25 cellular contexts compared by ENCODE assay signal in the genomic region with DNA sequence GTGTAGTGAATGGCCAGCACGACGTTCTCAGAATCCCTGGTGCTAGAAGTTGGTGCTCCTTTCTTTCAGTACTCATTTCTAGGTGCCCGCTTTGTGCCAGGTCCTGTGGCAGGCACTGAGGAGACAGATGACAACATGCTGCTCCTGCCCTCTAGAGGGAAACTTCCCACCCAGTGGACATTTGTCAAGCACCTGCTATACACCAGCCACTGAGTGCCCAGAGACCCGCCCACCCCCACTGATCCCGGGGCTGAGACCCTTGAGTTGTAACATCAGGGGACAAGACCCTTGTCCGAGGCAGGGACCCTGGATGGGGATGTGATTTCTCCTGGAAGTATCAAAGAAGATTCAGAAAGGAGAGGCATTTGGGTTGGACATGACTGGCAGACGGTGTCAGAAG. TPM values are rescaled to one million over a fixed set of nuclear protein-coding genes. Genes with fewer than 3 reads are reported as not detected.
DNase-seq lines count a peak whose midpoint lies in the region; ATAC-seq, FAIRE-seq and TF ChIP-seq lines count a peak whose summit lies in the region.
"Had no signal": no experiment of that assay in that cellular context is flagged by ENCODE, and none has a peak within 500 bp of the region (broad histone marks: within the 10 kb centered on the region; RNA-seq: fewer than 3 reads in every experiment).

No MANE protein-coding gene starts in this region.

- H3K79me2 ChIP-seq in GM12878 (ENCODE audit: control insufficient read depth, insufficient read depth, low read length): no peaks in the 10 kb centered on the region
- no peaks in the 10 kb centered on the region for H3K79me2 ChIP-seq in neural progenitor cell (ENCODE audit: low read depth)

- H3K27ac ChIP-seq in GM12878 (ENCODE audit: control insufficient read depth, insufficient read depth) (no peak overlapping the region), neural progenitor cell (no peak overlapping the region), ovary (no peak overlapping the region)
- H3K27ac ChIP-seq: left lung, transverse colon had no signal

- no peak for TF ChIP-seq RAD21 in GM12878 (IDR thresholded peaks at IDR 0.05; ENCODE audit: insufficient read depth, low read depth, low read length)

- in situ Hi-C loops in GM13977 (cut with MboI; ENCODE audit: low pct_unique_long_range_greater_than_20kb, low sequenced_read_pairs, unreplicated experiment): no loop called here
- in situ Hi-C loops in GM12878 (cut with MboI): no loop called here

- no peak for TF ChIP-seq EP300 in GM12878 (IDR thresholded peaks at IDR 0.05; ENCODE audit: borderline replicate concordance in 1 of 2, control insufficient read depth in 1 of 2, low read depth in 2 of 2, low read length in 2 of 2)
- no peak for TF ChIP-seq EP300 in ovary (IDR thresholded peaks at IDR 0.05)

- H3K4me2 ChIP-seq in GM12878 (ENCODE audit: control insufficient read depth, insufficient read depth) (no peak overlapping the region), neural progenitor cell (no peak overlapping the region)

- RAD21 ChIA-PET in GM12878 (lab: Charles Lee; ENCODE audit: unreplicated experiment): no interaction called here

- POLR2A ChIA-PET in GM12878 (lab: Charles Lee): no interaction called here

- H3K9me3 ChIP-seq in GM12878 (replicated peaks; ENCODE audit: control insufficient read depth, insufficient read depth, low read length) (no peaks in the 10 kb centered on the region), neural progenitor cell (ENCODE audit: low read depth) (no peaks in the 10 kb centered on the region), ovary (no peaks in the 10 kb centered on the region)
- H3K9me3 ChIP-seq: left lung, transverse colon had no signal

- no peak overlapping the region for H3K4me3 ChIP-seq in GM12878
- H3K4me3 ChIP-seq in neural progenitor cell: no peak overlapping the region
- H3K4me3 ChIP-seq in ovary: no peak overlapping the region
- H3K4me3 ChIP-seq: left lung, skin epidermis, transverse colon had no signal

- CTCF ChIA-PET in activated naive CD4-positive, alpha-beta T cell treated with anti-CD3 and anti-CD28 coated beads, Interleukin-2, amount 10 ng/mL, durations not matched to agents 7 days and 5 days (lab: Charles Lee): interaction anchor here (0.6 kb wide), 1 partner anchor 31 kb away, joined by 3 read pairs; no protein-coding TSS in a partner anchor
- CTCF ChIA-PET in GM12878 (lab: Yijun Ruan, JAX): interaction anchor here (1.6 kb wide), 1 partner anchor 39 kb away, joined by 4 read pairs; no protein-coding TSS in a partner anchor

- intact Hi-C loops in GM12878 (cut with micrococcal nuclease; ENCODE audit: unreplicated experiment): no loop called here
- intact Hi-C loops in left cardiac atrium (cut with DNase I): no loop called here
- intact Hi-C loops in ovary (cut with DNase I): no loop called here

- H4K20me1 ChIP-seq in GM12878 (ENCODE audit: control insufficient read depth, insufficient read depth) (no peaks in the 10 kb centered on the region), neural progenitor cell (ENCODE audit: low read depth) (no peaks in the 10 kb centered on the region)

- H3K27ac Mint-ChIP-seq in activated naive CD4-positive, alpha-beta T cell treated with anti-CD3 and anti-CD28 coated beads, Interleukin-2, amount 10 ng/mL, durations not matched to agents 7 days and 5 days: peak overlapping the region; percentile 61
- peak overlapping the region; percentile 17 for H3K27ac Mint-ChIP-seq in neural progenitor cell
- H3K27ac Mint-ChIP-seq: stimulated activated naive CD8-positive, alpha-beta T cell treated with anti-CD3 and anti-CD28 coated beads, Interleukin-15, Interleukin-2, amounts not matched to agents 100 ng/mL and 50 ng/mL, for 24 hours had no signal

- no peak overlapping the region for H3K4me3 Mint-ChIP-seq in activated naive CD4-positive, alpha-beta T cell treated with anti-CD3 and anti-CD28 coated beads, Interleukin-2, amount 10 ng/mL, durations not matched to agents 7 days and 5 days
- no peak overlapping the region for H3K4me3 Mint-ChIP-seq in neural progenitor cell
- H3K4me3 Mint-ChIP-seq: stimulated activated naive CD8-positive, alpha-beta T cell treated with anti-CD3 and anti-CD28 coated beads, Interleukin-15, Interleukin-2, amounts not matched to agents 100 ng/mL and 50 ng/mL, for 24 hours had no signal

- H3K27me3 ChIP-seq in GM12878 (replicated peaks in 1 of 2; ENCODE audit: control insufficient read depth in 2 of 2, insufficient read depth in 2 of 2, low read length in 1 of 2): no peaks in the 10 kb centered on the region
- H3K27me3 ChIP-seq in neural progenitor cell: no peaks in the 10 kb centered on the region
- no peaks in the 10 kb centered on the region for H3K27me3 ChIP-seq in ovary
- H3K27me3 ChIP-seq: left lung, transverse colon had no signal

- TF ChIP-seq POLR2A in GM12878 (IDR thresholded peaks at IDR 0.05; ENCODE audit: low read depth, low read length): peak; percentile 3; the same call in 1 of the 2 replicates
- TF ChIP-seq POLR2A in ovary (IDR thresholded peaks at IDR 0.05): no peak

- ATAC-seq in GM12878 (0 out of 3 replicates have a peak, but pooled peaks have one; percentile 22), left cardiac atrium (no peak), HG03432 (IDR thresholded peaks at IDR 0.05; ENCODE audit: unreplicated experiment) (no peak)
- ATAC-seq: left lung had no signal

- DNase-seq in activated naive CD4-positive, alpha-beta T cell treated with anti-CD3 and anti-CD28 coated beads, Interleukin-2, amount 10 ng/mL, durations not matched to agents 7 days and 5 days: no peak
- no peak for DNase-seq in activated naive CD4-positive, alpha-beta T cell treated with Interleukin-2 at 50 U/mL for 16 hours
- DNase-seq in GM13977 (ENCODE audit: low spot score) (no peak), GM12878 (ENCODE audit: low read depth, low spot score) (no peak), neural progenitor cell (ENCODE audit: low spot score) (no peak), left cardiac atrium (no peak), ovary (no peak)
- DNase-seq: activated CD4-positive, alpha-beta T cell treated with anti-CD3 and anti-CD28 coated beads for 48 hours; activated CD8-positive, alpha-beta memory T cell treated with anti-CD3 and anti-CD28 coated beads, Interleukin-2, amount 50 U/mL, for 48 hours; activated gamma-delta T cell treated with Interleukin-2 at 50 U/mL for 16 hours; cerebellar nuclear complex; DMS79 treated with DMSO at 0.1 percent for 48 hours; effector memory CD4-positive, alpha-beta T cell; Karpas-422; midbrain; NCI-H1092; NCI-H2029 treated with DMSO at 0.1 percent for 48 hours; stimulated activated CD4-positive, alpha-beta T cell treated with anti-CD3 and anti-CD28 coated beads, Interleukin-2, amount 100 ng/mL, for 24 hours; transverse colon had no signal

- H3K4me1 ChIP-seq in GM12878 (ENCODE audit: control insufficient read depth, insufficient read depth, low read length) (no peaks in the 10 kb centered on the region), neural progenitor cell (no peaks in the 10 kb centered on the region), ovary (ENCODE audit: insufficient read depth) (no peaks in the 10 kb centered on the region)
- H3K4me1 ChIP-seq: left lung, transverse colon had no signal

- SMC1A ChIA-PET in GM12878 (lab: Charles Lee; ENCODE audit: uncharacterized antibody, unreplicated experiment): interaction anchor here (0.9 to 1.1 kb wide), 2 partner anchors 8 to 69 kb away, joined by 3 read pairs; no protein-coding TSS in a partner anchor

- no peaks in the 10 kb centered on the region for H3F3A ChIP-seq in neural progenitor cell (ENCODE audit: low read depth)

- peaks cover 27% of the 10 kb centered on the region for H3K36me3 Mint-ChIP-seq in activated naive CD4-positive, alpha-beta T cell treated with anti-CD3 and anti-CD28 coated beads, Interleukin-2, amount 10 ng/mL, durations not matched to agents 7 days and 5 days
- peaks cover 16% of the 10 kb centered on the region for H3K36me3 Mint-ChIP-seq in neural progenitor cell

- TF ChIP-seq CTCF in GM13977 (IDR thresholded peaks at IDR 0.05; ENCODE audit: extremely low read depth, insufficient read depth, missing control alignments) (peak; percentile 6), GM12878 (IDR thresholded peaks at IDR 0.05 in 2 of 3, conservative IDR thresholded peaks at IDR 0.05 in 1 of 3; ENCODE audit: control insufficient read depth in 2 of 3, extremely low read depth in 1 of 3, insufficient read depth in 1 of 3, low read depth in 3 of 3, low read length in 3 of 3) (peak in 1 of 3 experiments; percentile 37; a peak in 2 of 6 replicates), neural progenitor cell (IDR thresholded peaks at IDR 0.05) (no peak), ovary (IDR thresholded peaks at IDR 0.05) (no peak)

- no TSS peak for BruUV-seq in GM12878 (replicated peaks; lab: Mats Ljungman, UMichigan)

- peaks cover 20% of the 10 kb centered on the region for H3K4me1 Mint-ChIP-seq in activated naive CD4-positive, alpha-beta T cell treated with anti-CD3 and anti-CD28 coated beads, Interleukin-2, amount 10 ng/mL, durations not matched to agents 7 days and 5 days
- no peaks in the 10 kb centered on the region for H3K4me1 Mint-ChIP-seq in neural progenitor cell

- H2AFZ ChIP-seq in GM12878 (ENCODE audit: control insufficient read depth, low read depth, low read length) (no peak overlapping the region), neural progenitor cell (replicated peaks) (no peak overlapping the region)

- no peaks in the 10 kb centered on the region for H3K27me3 Mint-ChIP-seq in activated naive CD4-positive, alpha-beta T cell treated with anti-CD3 and anti-CD28 coated beads, Interleukin-2, amount 10 ng/mL, durations not matched to agents 7 days and 5 days
- H3K27me3 Mint-ChIP-seq in neural progenitor cell (ENCODE audit: insufficient read depth, low read depth): peaks cover 6% of the 10 kb centered on the region
- H3K27me3 Mint-ChIP-seq: stimulated activated naive CD8-positive, alpha-beta T cell treated with anti-CD3 and anti-CD28 coated beads, Interleukin-15, Interleukin-2, amounts not matched to agents 100 ng/mL and 50 ng/mL, for 24 hours had no signal

- 91% methylated on average over 7 of the region's 7 CpGs for WGBS in GM12878 (ENCODE audit: insufficient coverage, insufficient replicate concordance, low lambda C conversion rate, missing lambda C conversion rate)
- 85 to 89% (median 88%) methylated on average over 7 of the region's 7 CpGs for WGBS in ovary, 3 donors

- H3K9ac ChIP-seq in GM12878 (ENCODE audit: control insufficient read depth, insufficient read depth, low read length) (no peak overlapping the region), neural progenitor cell (no peak overlapping the region)

- H3K9me3 Mint-ChIP-seq in activated naive CD4-positive, alpha-beta T cell treated with anti-CD3 and anti-CD28 coated beads, Interleukin-2, amount 10 ng/mL, durations not matched to agents 7 days and 5 days: no peaks in the 10 kb centered on the region
- H3K9me3 Mint-ChIP-seq in neural progenitor cell: no peaks in the 10 kb centered on the region
- H3K9me3 Mint-ChIP-seq: stimulated activated naive CD8-positive, alpha-beta T cell treated with anti-CD3 and anti-CD28 coated beads, Interleukin-15, Interleukin-2, amounts not matched to agents 100 ng/mL and 50 ng/mL, for 24 hours had no signal

- no peak for FAIRE-seq in GM12878 (lab: Jason Lieb, UNC)
- FAIRE-seq: astrocyte, TTC549 had no signal

- H3K36me3 ChIP-seq in GM12878 (ENCODE audit: control insufficient read depth in 2 of 2, insufficient read depth in 2 of 2, low read length in 1 of 2): peaks cover 23 to 31% of the 10 kb centered on the region in 2 experiments; a peak in 3 of 4 replicates
- no peaks in the 10 kb centered on the region for H3K36me3 ChIP-seq in neural progenitor cell
- no peaks in the 10 kb centered on the region for H3K36me3 ChIP-seq in ovary

RNA-seq across cellular contexts. Expression of a gene that starts 25.1 kb away (rescaled TPM):
- total RNA-seq in GM12878 (2013; cell fraction: nucleolus; rRNA removed): 128 and 142 TPM in 2 replicates
- total RNA-seq in GM12878 (2014; rRNA removed) (37.9 and 45.2 TPM in 2 replicates), GM12878 (2014; rRNA removed; fragmentation: Illumina TruSeq; extraction: Trizol) (10.0 and 10.3 TPM in 2 replicates), GM12878 (2021) (58.6 and 63.9 TPM in 2 replicates), neural progenitor cell (ENCODE audit: low replicate concordance) (0.09 and 0.96 TPM in 2 replicates), left cardiac atrium (10 to 100 TPM; 22.1 to 34.0 TPM), ovary (10 to 100 TPM; 10.7 to 24.9 (median 14.1) TPM)
- 46.6 TPM for polyA plus RNA-seq in GM12878 (2011; ENCODE audit: low read depth)
- polyA plus RNA-seq in GM12878 (2011; rRNA removed) (9.2 and 15.5 TPM in 2 replicates), GM12878 (2014; fragmentation: Illumina TruSeq; extraction: Trizol) (4.0 and 14.4 TPM in 2 replicates), GM12878 (2014; fragmentation: Nextera tagmentation; extraction: Ambion mirVana) (1 to 10 TPM in 1 of 2 experiments, under 1 TPM in 1; 0.32 to 1.6 TPM), GM12878 (2014; rRNA removed) (37.1 and 46.0 TPM in 2 replicates), GM12878 (2016; fragmentation: Nextera tagmentation; extraction: Ambion mirVana) (10 to 100 TPM; 34.9 to 37.4 TPM), ovary (10 to 100 TPM in 1 of 2 donors, 1 to 10 TPM in 1; 8.9 to 17.1 TPM)
- 11.1 and 15.5 TPM in 2 replicates for polyA plus RNA-seq in GM12878 (2011; cell fraction: cytosol; rRNA removed)
- 157 and 179 TPM in 2 replicates for polyA plus RNA-seq in GM12878 (2011; cell fraction: nucleus; rRNA removed)
- 42.6 and 46.6 TPM in 2 replicates for polyA plus RNA-seq in GM12878 (2012)
- 12.5 and 23.1 TPM in 2 replicates for polyA minus RNA-seq in GM12878 (2011; rRNA and poly(A)+ RNA removed)
- polyA minus RNA-seq in GM12878 (2011; cell fraction: cytosol; rRNA and poly(A)+ RNA removed): 9.7 and 12.6 TPM in 2 replicates
- polyA minus RNA-seq in GM12878 (2011; cell fraction: nucleus; rRNA and poly(A)+ RNA removed): 47.1 and 66.4 TPM in 2 replicates

RNA-seq across cellular contexts. Expression of a gene that starts 34.5 kb away (rescaled TPM):
- 197 and 212 TPM in 2 replicates for total RNA-seq in GM12878 (2013; cell fraction: nucleolus; rRNA removed)
- total RNA-seq in GM12878 (2014; rRNA removed) (26.7 and 32.6 TPM in 2 replicates), GM12878 (2014; rRNA removed; fragmentation: Illumina TruSeq; extraction: Trizol) (23.8 and 25.9 TPM in 2 replicates), GM12878 (2021) (32.2 and 34.5 TPM in 2 replicates), neural progenitor cell (ENCODE audit: low replicate concordance) (38.5 and 43.0 TPM in 2 replicates), left cardiac atrium (10 to 100 TPM; 15.8 to 17.8 TPM), ovary (10 to 100 TPM; 27.5 to 58.1 (median 40.8) TPM)
- 6.2 TPM for polyA plus RNA-seq in GM12878 (2011; ENCODE audit: low read depth)
- polyA plus RNA-seq in GM12878 (2011; rRNA removed) (30.8 and 33.2 TPM in 2 replicates), GM12878 (2014; fragmentation: Illumina TruSeq; extraction: Trizol) (25.2 and 26.9 TPM in 2 replicates), GM12878 (2014; fragmentation: Nextera tagmentation; extraction: Ambion mirVana) (10 to 100 TPM in 1 of 2 experiments, 1 to 10 TPM in 1; 8.9 to 11.9 TPM), GM12878 (2014; rRNA removed) (29.7 and 31.1 TPM in 2 replicates), GM12878 (2016; fragmentation: Nextera tagmentation; extraction: Ambion mirVana) (10 to 100 TPM; 27.6 to 27.8 TPM), ovary (10 to 100 TPM; 12.7 to 34.9 TPM)
- polyA plus RNA-seq in GM12878 (2011; cell fraction: cytosol; rRNA removed): 17.2 and 20.1 TPM in 2 replicates
- 36.8 and 48.3 TPM in 2 replicates for polyA plus RNA-seq in GM12878 (2011; cell fraction: nucleus; rRNA removed)
- polyA plus RNA-seq in GM12878 (2012): 18.8 and 20.3 TPM in 2 replicates
- 48.5 and 52.4 TPM in 2 replicates for polyA minus RNA-seq in GM12878 (2011; rRNA and poly(A)+ RNA removed)
- polyA minus RNA-seq in GM12878 (2011; cell fraction: cytosol; rRNA and poly(A)+ RNA removed): 11.5 and 12.8 TPM in 2 replicates
- 41.1 and 51.5 TPM in 2 replicates for polyA minus RNA-seq in GM12878 (2011; cell fraction: nucleus; rRNA and poly(A)+ RNA removed)

RNA-seq across cellular contexts. Expression of a gene that starts 36.0 kb away (rescaled TPM):
- 24.5 and 27.7 TPM in 2 replicates for total RNA-seq in GM12878 (2013; cell fraction: nucleolus; rRNA removed)
- total RNA-seq in GM12878 (2014; rRNA removed): 26.0 and 28.4 TPM in 2 replicates
- 11.8 and 12.1 TPM in 2 replicates for total RNA-seq in GM12878 (2014; rRNA removed; fragmentation: Illumina TruSeq; extraction: Trizol)
- 53.9 and 56.4 TPM in 2 replicates for total RNA-seq in GM12878 (2021)
- 45.2 TPM for polyA plus RNA-seq in GM12878 (2011; ENCODE audit: low read depth)
- 12.7 and 18.6 TPM in 2 replicates for polyA plus RNA-seq in GM12878 (2011; rRNA removed)
- 18.8 and 21.9 TPM in 2 replicates for polyA plus RNA-seq in GM12878 (2011; cell fraction: cytosol; rRNA removed)
- polyA plus RNA-seq in GM12878 (2011; cell fraction: nucleus; rRNA removed): 60.2 and 65.4 TPM in 2 replicates
- 80.3 and 82.1 TPM in 2 replicates for polyA plus RNA-seq in GM12878 (2012)
- 40.8 and 53.4 TPM in 2 replicates for polyA plus RNA-seq in GM12878 (2014; fragmentation: Illumina TruSeq; extraction: Trizol)
- 1 to 10 TPM; 1.5 to 3.0 TPM for polyA plus RNA-seq in GM12878 (2014; fragmentation: Nextera tagmentation; extraction: Ambion mirVana)
- polyA plus RNA-seq in GM12878 (2014; rRNA removed): 26.6 and 30.9 TPM in 2 replicates
- polyA plus RNA-seq in GM12878 (2016; fragmentation: Nextera tagmentation; extraction: Ambion mirVana): 10 to 100 TPM; 49.8 to 57.3 TPM
- 20.7 and 21.9 TPM in 2 replicates for polyA minus RNA-seq in GM12878 (2011; rRNA and poly(A)+ RNA removed)
- polyA minus RNA-seq in GM12878 (2011; cell fraction: cytosol; rRNA and poly(A)+ RNA removed): 11.9 and 13.1 TPM in 2 replicates
- 21.2 and 23.5 TPM in 2 replicates for polyA minus RNA-seq in GM12878 (2011; cell fraction: nucleus; rRNA and poly(A)+ RNA removed)
- total RNA-seq in neural progenitor cell (ENCODE audit: low replicate concordance): 20.9 and 23.8 TPM in 2 replicates
- total RNA-seq in left cardiac atrium: 100 to 1,000 TPM; 106 to 122 TPM
- total RNA-seq in ovary: 100 to 1,000 TPM in 3 of 7 donors, 10 to 100 TPM in 4; 48.5 to 131 (median 92.7) TPM
- 100 to 1,000 TPM; 118 to 184 TPM for polyA plus RNA-seq in ovary

RNA-seq across cellular contexts. Expression of a gene that starts 54.1 kb away (rescaled TPM):
- total RNA-seq in GM12878 (2013; cell fraction: nucleolus; rRNA removed): 12.0 and 15.1 TPM in 2 replicates
- 32.6 and 43.2 TPM in 2 replicates for total RNA-seq in GM12878 (2014; rRNA removed)
- 8.7 and 9.2 TPM in 2 replicates for total RNA-seq in GM12878 (2014; rRNA removed; fragmentation: Illumina TruSeq; extraction: Trizol)
- 38.5 and 41.1 TPM in 2 replicates for total RNA-seq in GM12878 (2021)
- 8.1 TPM for polyA plus RNA-seq in GM12878 (2011; ENCODE audit: low read depth)
- polyA plus RNA-seq in GM12878 (2011; rRNA removed): 4.0 and 8.4 TPM in 2 replicates
- 15.1 and 25.3 TPM in 2 replicates for polyA plus RNA-seq in GM12878 (2011; cell fraction: cytosol; rRNA removed)
- polyA plus RNA-seq in GM12878 (2011; cell fraction: nucleus; rRNA removed): 30.2 and 35.7 TPM in 2 replicates
- polyA plus RNA-seq in GM12878 (2012): 18.6 and 22.4 TPM in 2 replicates
- polyA plus RNA-seq in GM12878 (2014; fragmentation: Illumina TruSeq; extraction: Trizol): 0.25 and 3.6 TPM in 2 replicates
- polyA plus RNA-seq in GM12878 (2014; fragmentation: Nextera tagmentation; extraction: Ambion mirVana): 1 to 10 TPM in 1 of 2 experiments, under 1 TPM in 1; 0.21 to 5.9 TPM
- polyA plus RNA-seq in GM12878 (2014; rRNA removed): 34.2 and 40.8 TPM in 2 replicates
- 10 to 100 TPM; 38.1 to 43.8 TPM for polyA plus RNA-seq in GM12878 (2016; fragmentation: Nextera tagmentation; extraction: Ambion mirVana)
- 5.0 and 16.4 TPM in 2 replicates for polyA minus RNA-seq in GM12878 (2011; rRNA and poly(A)+ RNA removed)
- 9.8 and 15.2 TPM in 2 replicates for polyA minus RNA-seq in GM12878 (2011; cell fraction: cytosol; rRNA and poly(A)+ RNA removed)
- polyA minus RNA-seq in GM12878 (2011; cell fraction: nucleus; rRNA and poly(A)+ RNA removed): 9.7 TPM in 2 replicates
- 6.5 and 27.3 TPM in 2 replicates for total RNA-seq in neural progenitor cell (ENCODE audit: low replicate concordance)
- 10 to 100 TPM; 22.0 to 22.9 TPM for total RNA-seq in left cardiac atrium
- 10 to 100 TPM; 17.5 to 35.1 (median 27.6) TPM for total RNA-seq in ovary
- 10 to 100 TPM in 1 of 2 donors, under 1 TPM in 1; 0.33 to 22.6 TPM for polyA plus RNA-seq in ovary

RNA-seq across cellular contexts. Expression of a gene that starts 59.3 kb away (rescaled TPM):
- 4.6 and 7.4 TPM in 2 replicates for total RNA-seq in GM12878 (2013; cell fraction: nucleolus; rRNA removed)
- total RNA-seq in GM12878 (2014; rRNA removed): 9.6 and 9.8 TPM in 2 replicates
- total RNA-seq in GM12878 (2014; rRNA removed; fragmentation: Illumina TruSeq; extraction: Trizol): 3.7 and 4.3 TPM in 2 replicates
- total RNA-seq in GM12878 (2021): 8.6 and 9.8 TPM in 2 replicates
- polyA plus RNA-seq in GM12878 (2011; ENCODE audit: low read depth): 0.16 TPM
- polyA plus RNA-seq in GM12878 (2011; rRNA removed): 0.12 and 0.35 TPM in 2 replicates
- 0.64 and 0.93 TPM in 2 replicates for polyA plus RNA-seq in GM12878 (2011; cell fraction: cytosol; rRNA removed)
- polyA plus RNA-seq in GM12878 (2011; cell fraction: nucleus; rRNA removed): 0.48 and 1.5 TPM in 2 replicates
- 0.67 and 0.97 TPM in 2 replicates for polyA plus RNA-seq in GM12878 (2012)
- polyA plus RNA-seq in GM12878 (2014; fragmentation: Illumina TruSeq; extraction: Trizol): 0.84 and 4.6 TPM in 2 replicates
- polyA plus RNA-seq in GM12878 (2014; fragmentation: Nextera tagmentation; extraction: Ambion mirVana): 1 to 10 TPM in 1 of 2 experiments, under 1 TPM in 1; 0.79 to 1.8 TPM
- 8.4 and 11.3 TPM in 2 replicates for polyA plus RNA-seq in GM12878 (2014; rRNA removed)
- 1 to 10 TPM; 6.1 to 9.7 TPM for polyA plus RNA-seq in GM12878 (2016; fragmentation: Nextera tagmentation; extraction: Ambion mirVana)
- not detected in 2 replicates for polyA minus RNA-seq in GM12878 (2011; rRNA and poly(A)+ RNA removed)
- polyA minus RNA-seq in GM12878 (2011; cell fraction: cytosol; rRNA and poly(A)+ RNA removed): 0.73 TPM in 1 of 2 replicates, not detected in the other
- 0.96 and 0.97 TPM in 2 replicates for polyA minus RNA-seq in GM12878 (2011; cell fraction: nucleus; rRNA and poly(A)+ RNA removed)
- total RNA-seq in neural progenitor cell (ENCODE audit: low replicate concordance): 0.90 and 1.3 TPM in 2 replicates
- 10 to 100 TPM; 22.9 to 25.3 TPM for total RNA-seq in left cardiac atrium
- total RNA-seq in ovary: 10 to 100 TPM in 6 of 7 donors, 1 to 10 TPM in 1; 7.2 to 38.3 (median 18.6) TPM
- polyA plus RNA-seq in ovary: 10 to 100 TPM; 10.1 to 11.5 TPM
